Comparison of ENCODE assay signal across 24 cellular contexts in genomic region chr2:236773206-236773605, GRCh38.
"Had no signal": no experiment of that assay in that cellular context is flagged by ENCODE, and none has a peak within 500 bp of the region (broad histone marks: within the 10 kb centered on the region; RNA-seq: fewer than 3 reads in every experiment).

No MANE protein-coding gene starts in this region.

- H3K9me3 Mint-ChIP-seq: central memory CD8-positive, alpha-beta T cell; natural killer cell treated with Interleukin-12 subunit alpha and Interleukin-12 subunit beta and Interleukin-15 and Interleukin-18, amount 100 ng/mL, for 72 hours; stimulated activated effector memory CD8-positive, alpha-beta T cell treated with anti-CD3 and anti-CD28 coated beads, Interleukin-12 subunit alpha, Interleukin-12 subunit beta, amount 100 ng/mL, for 72 hours had no signal

- H3K4me3 ChIP-seq: coronary artery, esophagus muscularis mucosa, gastroesophageal sphincter, heart left ventricle, lower lobe of right lung, ovary, right atrium auricular region, stomach, thyroid gland had no signal

- H3K27ac ChIP-seq: coronary artery, esophagus muscularis mucosa, foreskin keratinocyte, gastroesophageal sphincter, heart left ventricle, lower lobe of right lung, ovary, right atrium auricular region, stomach, thyroid gland had no signal

- H3K9me3 ChIP-seq: esophagus muscularis mucosa, gastroesophageal sphincter, heart left ventricle, lower lobe of right lung, ovary, right atrium auricular region, stomach, thyroid gland had no signal

- H3K36me3 Mint-ChIP-seq: naive B cell; natural killer cell treated with Interleukin-12 subunit alpha and Interleukin-12 subunit beta and Interleukin-15 and Interleukin-18, amount 100 ng/mL, for 72 hours; stimulated activated effector memory CD8-positive, alpha-beta T cell treated with anti-CD3 and anti-CD28 coated beads, Interleukin-12 subunit alpha, Interleukin-12 subunit beta, amount 100 ng/mL, for 72 hours; type B pancreatic cell had no signal

- H3K4me1 Mint-ChIP-seq: central memory CD8-positive, alpha-beta T cell; naive B cell; stimulated activated effector memory CD8-positive, alpha-beta T cell treated with anti-CD3 and anti-CD28 coated beads, Interleukin-12 subunit alpha, Interleukin-12 subunit beta, amount 100 ng/mL, for 72 hours had no signal

- H3K4me3 Mint-ChIP-seq: central memory CD8-positive, alpha-beta T cell; natural killer cell treated with Interleukin-12 subunit alpha and Interleukin-12 subunit beta and Interleukin-15 and Interleukin-18, amount 100 ng/mL, for 72 hours; stimulated activated effector memory CD8-positive, alpha-beta T cell treated with anti-CD3 and anti-CD28 coated beads, Interleukin-12 subunit alpha, Interleukin-12 subunit beta, amount 100 ng/mL, for 72 hours; type B pancreatic cell had no signal

- H3K36me3 ChIP-seq: esophagus muscularis mucosa, gastroesophageal sphincter, heart left ventricle, lower lobe of right lung, ovary, right atrium auricular region, stomach, thyroid gland had no signal

- H3K4me1 ChIP-seq: esophagus muscularis mucosa, gastroesophageal sphincter, lower lobe of right lung, right atrium auricular region had no signal

- H3K27ac Mint-ChIP-seq: naive B cell; natural killer cell treated with Interleukin-12 subunit alpha and Interleukin-12 subunit beta and Interleukin-15 and Interleukin-18, amount 100 ng/mL, for 72 hours; stimulated activated effector memory CD8-positive, alpha-beta T cell treated with anti-CD3 and anti-CD28 coated beads, Interleukin-12 subunit alpha, Interleukin-12 subunit beta, amount 100 ng/mL, for 72 hours had no signal

- H3K27me3 ChIP-seq: esophagus muscularis mucosa, foreskin keratinocyte, gastroesophageal sphincter, heart left ventricle, ovary, right atrium auricular region, stomach, thyroid gland had no signal

- DNase-seq: dermis blood vessel endothelial cell; effector memory CD4-positive, alpha-beta T cell; foreskin keratinocyte; heart left ventricle; hippocampal formation; left ventricle myocardium superior; lower lobe of right lung; naive B cell; occipital lobe; ovary; posterior cingulate gyrus; stimulated activated CD4-positive, alpha-beta T cell treated with anti-CD3 and anti-CD28 coated beads, Interleukin-2, amount 100 ng/mL, for 24 hours; stimulated activated CD4-positive, alpha-beta T cell treated with anti-CD3 and anti-CD28 coated beads, Interleukin-4, amount 100 ng/mL, for 24 hours; stimulated activated naive CD4-positive, alpha-beta T cell treated with Interleukin-2 at 50 U/mL for 16 hours; stomach had no signal
